8 cellular contexts compared by ENCODE assay signal in genomic region chr3:39812537-39812936, GRCh38. TPM values are rescaled to one million over a fixed set of nuclear protein-coding genes. Genes with fewer than 3 reads are reported as not detected.
A peak's percentile ranks its signal among the peaks of the same experiment; 100 is the strongest.
DNase-seq lines count a peak whose midpoint lies in the region; ATAC-seq and TF ChIP-seq lines count a peak whose summit lies in the region.

No MANE protein-coding gene starts in this region.

- H3K9me3 ChIP-seq in neural cell (ENCODE audit: low read length) = no peaks in the 10 kb centered on the region

- H3K36me3 ChIP-seq in neural cell (ENCODE audit: insufficient read depth, low read length) = no peaks in the 10 kb centered on the region

- H3K27ac ChIP-seq in neural cell (ENCODE audit: low read length) = no peak overlapping the region

- ATAC-seq in HG03196 (IDR thresholded peaks at IDR 0.05; ENCODE audit: unreplicated experiment) (no peak), GM21786 (IDR thresholded peaks at IDR 0.05; ENCODE audit: unreplicated experiment) (no peak)

- H2AFZ ChIP-seq in neural cell (ENCODE audit: low read depth, low read length) = no peak overlapping the region

- peaks cover 41% of the 10 kb centered on the region for H3K27me3 ChIP-seq in neural cell (ENCODE audit: insufficient read depth, low read depth, low read length)

- no peaks in the 10 kb centered on the region for H3F3A ChIP-seq in neural cell (ENCODE audit: insufficient read depth, low read length, poor library complexity, severe bottlenecking)

- in situ Hi-C loops in KBM-7 (cut with MboI; ENCODE audit: low pct_unique_long_range_greater_than_20kb, low sequenced_read_pairs) = no loop called here

- TF ChIP-seq EP300 in neural cell (conservative IDR thresholded peaks at IDR 0.05; ENCODE audit: poor library complexity, severe bottlenecking) = no peak

- no peaks in the 10 kb centered on the region for H4K20me1 ChIP-seq in neural cell (ENCODE audit: insufficient read depth)

- DNase-seq in EH (ENCODE audit: low read depth) (peak; percentile 10), KBM-7 (peak; percentile 5), cardiac fibroblast (ENCODE audit: low read depth in 2 of 2) (peak; percentile 15 to 16), hippocampal formation (lab: John Stamatoyannopoulos, UW) (no peak)
- DNase-seq in activated CD4-positive, CD25-positive, alpha-beta regulatory T cell (lab: John Stamatoyannopoulos, UW) = no peak

- TF ChIP-seq CTCF in cardiac fibroblast (IDR thresholded peaks at IDR 0.05; ENCODE audit: low read depth, low read length) (peak; percentile 35), neural cell (IDR thresholded peaks at IDR 0.05; ENCODE audit: poor library complexity, severe bottlenecking) (peak; percentile 62)

- H3K4me2 ChIP-seq in neural cell (ENCODE audit: low read length) = no peak overlapping the region

- H3K9ac ChIP-seq in neural cell (ENCODE audit: low read length) = no peak overlapping the region

- H3K79me2 ChIP-seq in neural cell (replicated peaks; ENCODE audit: insufficient read depth, low read length) = no peaks in the 10 kb centered on the region

- no peaks in the 10 kb centered on the region for H3K9me2 ChIP-seq in neural cell (ENCODE audit: insufficient read depth, low read length)

- peak; percentile 51 for TF ChIP-seq RAD21 in neural cell (conservative IDR thresholded peaks at IDR 0.05)

- H3K4me3 ChIP-seq in cardiac fibroblast (replicated peaks in 1 of 2; ENCODE audit: low read depth in 2 of 2, low read length in 2 of 2) (no peak overlapping the region), neural cell (ENCODE audit: low read length) (no peak overlapping the region)

TF ChIP-seq in neural cell, 6 proteins besides CTCF, POLR2A, EP300 and RAD21:
- TF ChIP-seq POLR2AphosphoS5 (IDR thresholded peaks at IDR 0.05) (no peak), SMC3 (conservative IDR thresholded peaks at IDR 0.05; ENCODE audit: poor library complexity) (peak; percentile 61)

RNA-seq across cellular contexts. Expression of gene MYRIP, which starts 3.1 kb away (rescaled TPM):
- 0.64 and 0.76 TPM in 2 replicates for polyA plus RNA-seq in neural cell
- 1.5 and 1.9 TPM in 2 replicates for polyA minus RNA-seq in neural cell

Comparison
In these comparisons a context has a peak if more than half of its experiments do, and no peak if none do; other contexts are left out.
1. DNase-seq: peak in EH (single experiment), KBM-7 (single experiment) and cardiac fibroblast (2 of 2); none in hippocampal formation (0 of 2) and activated CD4-positive, CD25-positive, alpha-beta regulatory T cell (0 of 4).